ENCODE assay signal across 15 cellular contexts in the genomic region with DNA sequence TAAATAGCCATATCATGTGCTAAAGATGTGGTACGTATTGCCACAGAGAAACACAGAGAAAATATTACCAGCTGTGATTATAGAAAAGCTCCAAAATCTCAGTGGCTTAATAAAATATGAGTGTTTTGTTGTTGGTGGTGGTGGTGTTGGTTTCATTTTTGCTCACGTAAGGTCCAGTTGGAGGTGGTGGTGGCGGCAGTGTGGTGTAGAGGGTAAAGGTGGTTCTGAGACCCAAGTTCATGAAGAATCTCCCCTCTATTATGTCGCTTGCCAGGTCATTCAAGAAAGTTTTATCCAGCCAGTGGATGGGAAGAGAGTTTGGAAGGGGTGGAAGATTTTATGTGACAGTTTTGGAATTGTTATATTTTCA.
DNase-seq lines count a peak whose midpoint lies in the region; ATAC-seq, FAIRE-seq and TF ChIP-seq lines count a peak whose summit lies in the region.
"Had no signal": no experiment of that assay in that cellular context is flagged by ENCODE, and none has a peak within 500 bp of the region (broad histone marks: within the 10 kb centered on the region; RNA-seq: fewer than 3 reads in every experiment).

No MANE protein-coding gene starts in this region.

- H3K4me1 Mint-ChIP-seq in nephron progenitor cell = no peaks in the 10 kb centered on the region

- intact Hi-C loops in pancreas (cut with DNase I) = no loop called here

- H3K9ac ChIP-seq in OCI-LY3 (ENCODE audit: low read length) = no peak overlapping the region

- H3K27me3 Mint-ChIP-seq in nephron progenitor cell (ENCODE audit: low read depth, poor library complexity) = no peaks in the 10 kb centered on the region
- H3K27me3 Mint-ChIP-seq: activated CD4-positive, alpha-beta memory T cell treated with anti-CD3 and anti-CD28 coated beads, Interleukin-2, amount 10 ng/mL, durations not matched to agents 7 days and 5 days; activated naive CD8-positive, alpha-beta T cell treated with anti-CD3 and anti-CD28 coated beads, Interleukin-2, amount 50 U/mL, for 24 hours had no signal

- peaks cover 8% of the 10 kb centered on the region for H3K9me3 Mint-ChIP-seq in nephron progenitor cell
- H3K9me3 Mint-ChIP-seq: activated naive CD8-positive, alpha-beta T cell treated with anti-CD3 and anti-CD28 coated beads, Interleukin-2, amount 50 U/mL, for 24 hours; effector memory CD8-positive, alpha-beta T cell had no signal

- H3K27ac Mint-ChIP-seq in nephron progenitor cell = no peak overlapping the region
- H3K27ac Mint-ChIP-seq: activated CD4-positive, alpha-beta memory T cell treated with anti-CD3 and anti-CD28 coated beads, Interleukin-2, amount 10 ng/mL, durations not matched to agents 7 days and 5 days; activated naive CD8-positive, alpha-beta T cell treated with anti-CD3 and anti-CD28 coated beads, Interleukin-2, amount 50 U/mL, for 24 hours; effector memory CD8-positive, alpha-beta T cell had no signal

- H3K9me2 ChIP-seq in hepatocyte (replicated peaks; ENCODE audit: insufficient read depth) = no peaks in the 10 kb centered on the region

- H3K9me3 ChIP-seq in OCI-LY3 (ENCODE audit: insufficient read depth, low read length) = no peaks in the 10 kb centered on the region
- no peaks in the 10 kb centered on the region for H3K9me3 ChIP-seq in pancreas
- H3K9me3 ChIP-seq in hepatocyte (ENCODE audit: low read depth) = no peaks in the 10 kb centered on the region
- H3K9me3 ChIP-seq: thoracic aorta had no signal

- ATAC-seq in GM18498 (IDR thresholded peaks at IDR 0.05; ENCODE audit: unreplicated experiment) (peak; percentile 41), GM21390 (IDR thresholded peaks at IDR 0.05; ENCODE audit: unreplicated experiment) (peak; percentile 29), HG03045 (IDR thresholded peaks at IDR 0.05; ENCODE audit: unreplicated experiment) (peak; percentile 31), pancreas (no peak)

- H3K4me1 ChIP-seq in OCI-LY3 (ENCODE audit: low read length) = peaks cover 30% of the 10 kb centered on the region
- H3K4me1 ChIP-seq in pancreas = no peaks in the 10 kb centered on the region
- no peaks in the 10 kb centered on the region for H3K4me1 ChIP-seq in hepatocyte (ENCODE audit: insufficient read depth)

- H3K27ac ChIP-seq in OCI-LY3 (ENCODE audit: low read length) (peak overlapping the region; percentile 78), pancreas (no peak overlapping the region), hepatocyte (no peak overlapping the region)

- no peaks in the 10 kb centered on the region for H3K27me3 ChIP-seq in OCI-LY3 (ENCODE audit: low read depth, low read length)
- no peaks in the 10 kb centered on the region for H3K27me3 ChIP-seq in pancreas
- H3K27me3 ChIP-seq in hepatocyte = no peaks in the 10 kb centered on the region

- no peaks in the 10 kb centered on the region for H3K36me3 Mint-ChIP-seq in nephron progenitor cell (ENCODE audit: low read depth)

- FAIRE-seq in pancreas (lab: Jason Lieb, UNC) = no peak

- DNase-seq in pancreas (no peak), hepatocyte (ENCODE audit: low spot score) (no peak), superior temporal gyrus (ENCODE audit: extremely low spot score) (no peak), nephron progenitor cell (no peak)
- DNase-seq: activated CD4-positive, alpha-beta memory T cell treated with anti-CD3 and anti-CD28 coated beads, Interleukin-2, amount 10 ng/mL, durations not matched to agents 7 days and 5 days; activated naive CD8-positive, alpha-beta T cell treated with anti-CD3 and anti-CD28 coated beads, Interleukin-2, amount 50 U/mL, for 24 hours; C1 segment of cervical spinal cord; effector memory CD8-positive, alpha-beta T cell; NCI-H2171 treated with DMSO at 0.1 percent for 48 hours; stimulated activated CD4-positive, alpha-beta T cell treated with anti-CD3 and anti-CD28 coated beads, Interleukin-1b, Interleukin-23, amount 100 ng/mL, for 48 hours had no signal

- H3K36me3 ChIP-seq in OCI-LY3 (replicated peaks; ENCODE audit: low read depth, low read length) (peaks cover 2% of the 10 kb centered on the region), pancreas (no peaks in the 10 kb centered on the region), hepatocyte (replicated peaks; ENCODE audit: insufficient read depth, low read depth) (no peaks in the 10 kb centered on the region)
- H3K36me3 ChIP-seq: thoracic aorta had no signal

- no peaks in the 10 kb centered on the region for H3K79me2 ChIP-seq in OCI-LY3 (ENCODE audit: low read length)
- H3K79me2 ChIP-seq in hepatocyte = no peaks in the 10 kb centered on the region

- H3K4me3 ChIP-seq in OCI-LY3 (ENCODE audit: low read length) (peak overlapping the region; percentile 30), pancreas (no peak overlapping the region), hepatocyte (no peak overlapping the region)

- no peak overlapping the region for H2AFZ ChIP-seq in OCI-LY3 (ENCODE audit: low read depth, low read length)
- H2AFZ ChIP-seq in hepatocyte = no peak overlapping the region

- WGBS in pancreas, 2 donors = 69 to 79% methylated on average over 4 of the region's 4 CpGs
- WGBS in hepatocyte (ENCODE audit: low lambda C conversion rate, missing lambda C conversion rate) = 90% methylated on average over 4 of the region's 4 CpGs

- H4K20me1 ChIP-seq in OCI-LY3 (ENCODE audit: insufficient read depth, low read length) (no peaks in the 10 kb centered on the region), hepatocyte (ENCODE audit: insufficient read depth, poor library complexity, severe bottlenecking) (no peaks in the 10 kb centered on the region)

- TF ChIP-seq CTCF in OCI-LY3 (IDR thresholded peaks at IDR 0.05; ENCODE audit: low read depth, low read length) = no peak
- no peak for TF ChIP-seq CTCF in pancreas (IDR thresholded peaks at IDR 0.05)
- no peak for TF ChIP-seq CTCF in hepatocyte (IDR thresholded peaks at IDR 0.05; ENCODE audit: poor library complexity)
- no peak for TF ChIP-seq CTCF in nephron progenitor cell (IDR thresholded peaks at IDR 0.05)

- no peak overlapping the region for H3K4me3 Mint-ChIP-seq in nephron progenitor cell
- H3K4me3 Mint-ChIP-seq: activated CD4-positive, alpha-beta memory T cell treated with anti-CD3 and anti-CD28 coated beads, Interleukin-2, amount 10 ng/mL, durations not matched to agents 7 days and 5 days; activated naive CD8-positive, alpha-beta T cell treated with anti-CD3 and anti-CD28 coated beads, Interleukin-2, amount 50 U/mL, for 24 hours; effector memory CD8-positive, alpha-beta T cell had no signal

- H3K4me2 ChIP-seq in OCI-LY3 (ENCODE audit: low read length) (peak overlapping the region; percentile 82), hepatocyte (no peak overlapping the region)

Comparison
In these comparisons a context has a peak if more than half of its experiments do, and no peak if none do; other contexts are left out.
1. ATAC-seq: peak in GM18498 (single experiment), GM21390 (single experiment) and HG03045 (single experiment); none in pancreas (0 of 4).